ENCODE assay signal across 1 cellular context in genomic region chr15:64356443-64357040, GRCh38.
TF ChIP-seq lines count a peak whose summit lies in the region.

No MANE protein-coding gene starts in this region.

TF ChIP-seq in neural cell, 6 proteins besides CTCF, POLR2A, EP300 and RAD21 (continued from another document):
- no peak for TF ChIP-seq EZH2 (IDR thresholded peaks at IDR 0.05; ENCODE audit: borderline replicate concordance, insufficient read depth, low read length, poor library complexity, severe bottlenecking)
